8 cellular contexts compared by ENCODE assay signal in the genomic region with DNA sequence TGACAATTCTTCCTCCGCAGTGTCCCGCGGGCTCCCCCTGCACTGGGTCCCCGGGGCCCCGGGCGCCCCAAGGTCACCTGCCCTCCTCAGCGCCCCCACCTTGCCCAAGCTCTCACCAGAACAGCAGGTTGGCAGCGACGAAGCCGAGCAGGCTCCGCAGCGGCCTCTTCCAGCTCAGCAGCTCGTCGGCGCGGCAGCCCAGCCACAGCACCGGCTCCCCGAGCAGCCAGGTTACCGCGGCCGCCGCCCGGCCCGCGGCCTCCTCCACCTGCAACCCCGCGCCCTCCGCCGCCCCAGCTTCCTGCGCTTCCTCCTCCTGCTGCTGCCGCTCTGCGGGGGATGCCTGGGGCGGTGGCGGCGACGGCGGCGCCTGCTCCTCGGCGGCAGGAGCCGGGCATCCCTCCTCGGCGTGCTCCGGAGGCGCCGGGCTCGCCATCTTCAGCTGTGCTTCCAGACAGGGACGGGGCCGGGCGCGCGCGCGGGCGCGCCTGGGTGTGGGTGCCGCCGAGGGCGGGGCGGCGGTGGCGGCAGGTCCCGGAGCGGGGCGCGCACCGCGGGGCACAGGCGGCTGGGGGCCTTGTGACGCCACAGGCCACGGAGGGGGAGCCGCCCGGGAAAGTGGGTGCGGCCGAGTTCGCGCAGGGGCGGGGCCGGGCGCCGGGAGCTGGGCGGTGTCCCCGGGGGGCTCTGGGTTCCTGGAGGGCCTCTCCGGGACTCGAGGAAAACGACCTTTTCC. TPM values are rescaled to one million over a fixed set of nuclear protein-coding genes. Genes with fewer than 3 reads are reported as not detected.
DNase-seq lines count a peak whose midpoint lies in the region; ATAC-seq and TF ChIP-seq lines count a peak whose summit lies in the region.

A gene with protein sequence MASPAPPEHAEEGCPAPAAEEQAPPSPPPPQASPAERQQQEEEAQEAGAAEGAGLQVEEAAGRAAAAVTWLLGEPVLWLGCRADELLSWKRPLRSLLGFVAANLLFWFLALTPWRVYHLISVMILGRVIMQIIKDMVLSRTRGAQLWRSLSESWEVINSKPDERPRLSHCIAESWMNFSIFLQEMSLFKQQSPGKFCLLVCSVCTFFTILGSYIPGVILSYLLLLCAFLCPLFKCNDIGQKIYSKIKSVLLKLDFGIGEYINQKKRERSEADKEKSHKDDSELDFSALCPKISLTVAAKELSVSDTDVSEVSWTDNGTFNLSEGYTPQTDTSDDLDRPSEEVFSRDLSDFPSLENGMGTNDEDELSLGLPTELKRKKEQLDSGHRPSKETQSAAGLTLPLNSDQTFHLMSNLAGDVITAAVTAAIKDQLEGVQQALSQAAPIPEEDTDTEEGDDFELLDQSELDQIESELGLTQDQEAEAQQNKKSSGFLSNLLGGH (minus strand): TSS at position 462 of the 736 bp plus-strand sequence. CDS start 26 bp downstream, at position 436.

- H3K4me1 ChIP-seq in mucosa of rectum (ENCODE audit: control insufficient read depth in 2 of 2, insufficient read depth in 2 of 2, low read length in 2 of 2) = peaks cover 14 to 20% of the 10 kb centered on the region in 2 donors

- ATAC-seq in GM18502 (IDR thresholded peaks at IDR 0.05; ENCODE audit: poor library complexity, unreplicated experiment) (peak; percentile 84), HG02623 (IDR thresholded peaks at IDR 0.05; ENCODE audit: unreplicated experiment) (peak; percentile 75)

- H3K9me3 ChIP-seq in mucosa of rectum (ENCODE audit: control insufficient read depth in 2 of 2, low read length in 2 of 2) = no peaks in the 10 kb centered on the region

- no peaks in the 10 kb centered on the region for H3K36me3 Mint-ChIP-seq in endothelial cell (ENCODE audit: low read depth, unreplicated experiment)

- H3K4me3 Mint-ChIP-seq in endothelial cell (ENCODE audit: unreplicated experiment) = peak within 1 kb of the TSS; percentile 96

- H3K9me3 Mint-ChIP-seq in endothelial cell (ENCODE audit: unreplicated experiment) = no peaks in the 10 kb centered on the region

- H3K27ac Mint-ChIP-seq in endothelial cell (ENCODE audit: unreplicated experiment) = peak within 1 kb of the TSS; percentile 45

- peaks cover 7% of the 10 kb centered on the region for H3K27me3 Mint-ChIP-seq in endothelial cell (ENCODE audit: unreplicated experiment)

- peaks cover 27% of the 10 kb centered on the region for H3K4me1 Mint-ChIP-seq in endothelial cell (ENCODE audit: unreplicated experiment)

- peak within 1 kb of the TSS; percentile 26 to 61 for H3K27ac ChIP-seq in mucosa of rectum (ENCODE audit: low read depth in 2 of 2, low read length in 2 of 2)

- H3K9ac ChIP-seq in mucosa of rectum (ENCODE audit: low read depth in 1 of 2, low read length in 2 of 2) = peak within 1 kb of the TSS; percentile 47 to 83

- DNase-seq in NCI-H2171 (lab: John Stamatoyannopoulos, UW) = peak; percentile 65
- peak; percentile 49 to 66 (median 57) for DNase-seq in activated CD8-positive, alpha-beta memory T cell treated with anti-CD3 and anti-CD28 coated beads for 48 hours (ENCODE audit: low read depth in 2 of 3, low spot score in 2 of 3)
- peak; percentile 48 for DNase-seq in endothelial cell (ENCODE audit: low spot score)
- peak; percentile 59 to 65 for DNase-seq in stimulated activated CD8-positive, alpha-beta memory T cell treated with anti-CD3 and anti-CD28 coated beads, Interleukin-4, amount 100 ng/mL, for 4 hours (ENCODE audit: low read depth in 2 of 2, low spot score in 1 of 2)
- no peak for DNase-seq in NCI-H187 treated with DMSO at 0.1 percent for 48 hours (lab: John Stamatoyannopoulos, UW)

- H3K27me3 ChIP-seq in mucosa of rectum (ENCODE audit: control insufficient read depth in 2 of 2, insufficient read depth in 2 of 2, low read length in 2 of 2) = no peaks in the 10 kb centered on the region

- no peak for TF ChIP-seq CTCF in endothelial cell (IDR thresholded peaks at IDR 0.05; ENCODE audit: unreplicated experiment)

- H3K4me3 ChIP-seq in mucosa of rectum (ENCODE audit: low read length in 2 of 2) = peak within 1 kb of the TSS; percentile 84 to 85

- H3K36me3 ChIP-seq in mucosa of rectum (ENCODE audit: control insufficient read depth in 2 of 2, insufficient read depth in 2 of 2, low read length in 2 of 2) = no peaks in the 10 kb centered on the region

RNA-seq across cellular contexts. Expression of the gene that starts here (rescaled TPM):
- total RNA-seq in endothelial cell (ENCODE audit: unreplicated experiment) = 15.8 TPM
